ENCODE assay signal across 29 cellular contexts in genomic region chr6:22653980-22654610, GRCh38.
DNase-seq lines count a peak whose midpoint lies in the region; ATAC-seq, FAIRE-seq and TF ChIP-seq lines count a peak whose summit lies in the region.
"Had no signal": no experiment of that assay in that cellular context is flagged by ENCODE, and none has a peak within 500 bp of the region (broad histone marks: within the 10 kb centered on the region; RNA-seq: fewer than 3 reads in every experiment).

No MANE protein-coding gene starts in this region.

- TF ChIP-seq POLR2A in Peyer's patch (IDR thresholded peaks at IDR 0.05): no peak

- no peaks in the 10 kb centered on the region for H4K20me1 ChIP-seq in GM23338 (replicated peaks; ENCODE audit: insufficient read depth)

- DNase-seq in GM23338 (ENCODE audit: low spot score) (no peak), caudate nucleus (lab: John Stamatoyannopoulos, UW) (no peak), inferior parietal cortex (ENCODE audit: extremely low spot score) (peak; percentile 63), small intestine (no peak), GM19238 (ENCODE audit: insufficient read length, low spot score) (no peak), colonic mucosa (no peak), Peyer's patch (no peak), H7 (no peak)
- DNase-seq: ACHN; activated CD4-positive, alpha-beta T cell treated with anti-CD3 and anti-CD28 coated beads, Interleukin-2, amount 50 U/mL, for 4 hours; activated CD8-positive, alpha-beta memory T cell treated with anti-CD3 and anti-CD28 coated beads, Interleukin-2, amount 50 U/mL, for 48 hours; DMS53; glutamatergic neuron; H9; NCI-H1105; NCI-H187 treated with DMSO at 0.1 percent for 48 hours; NCI-H2227 treated with DMSO at 0.1 percent for 48 hours; NCI-H69; RPMI8226; stimulated activated naive CD8-positive, alpha-beta T cell treated with anti-CD3 and anti-CD28 coated beads, Interleukin-15, Interleukin-2, amounts not matched to agents 100 U/mL and 50 U/mL, for 24 hours; transverse colon had no signal

- WGBS in small intestine, 3 donors: 58 to 68% (median 65%) methylated on average over 7 of the region's 7 CpGs

- H3K27ac ChIP-seq in GM23338 (ENCODE audit: low read depth) (no peak overlapping the region), caudate nucleus (ENCODE audit: low read depth, low read length) (peak overlapping the region; percentile 80), small intestine (ENCODE audit: low read depth in 1 of 2, low read length in 1 of 2) (no peak overlapping the region), colonic mucosa (no peak overlapping the region), Peyer's patch (no peak overlapping the region)
- H3K27ac ChIP-seq: cardiac muscle cell, SK-N-MC, transverse colon had no signal

- 0 out of 2 replicates have a peak overlapping the region, but pooled peaks have one; percentile 31 for H3K4me2 ChIP-seq in GM23338

- no peaks in the 10 kb centered on the region for H3K79me2 ChIP-seq in GM23338 (replicated peaks; ENCODE audit: insufficient read depth)

- H3K36me3 ChIP-seq in GM23338 (ENCODE audit: insufficient read depth): no peaks in the 10 kb centered on the region
- no peaks in the 10 kb centered on the region for H3K36me3 ChIP-seq in small intestine (ENCODE audit: control insufficient read depth in 2 of 2, insufficient read depth in 2 of 2, low read length in 2 of 2)
- no peaks in the 10 kb centered on the region for H3K36me3 ChIP-seq in colonic mucosa
- H3K36me3 ChIP-seq in Peyer's patch: no peaks in the 10 kb centered on the region
- H3K36me3 ChIP-seq in H7 (replicated peaks; ENCODE audit: control insufficient read depth, insufficient read depth, low read length): no peaks in the 10 kb centered on the region
- H3K36me3 ChIP-seq: cardiac muscle cell, transverse colon had no signal

- H2AFZ ChIP-seq in GM23338: no peak overlapping the region

- H3F3A ChIP-seq in GM23338 (replicated peaks; ENCODE audit: low read depth): no peaks in the 10 kb centered on the region

- no peaks in the 10 kb centered on the region for H3K36me3 Mint-ChIP-seq in GM23338 (ENCODE audit: low read depth)
- H3K36me3 Mint-ChIP-seq: activated naive CD4-positive, alpha-beta T cell treated with anti-CD3 and anti-CD28 coated beads, Interleukin-2, amount 50 U/mL, for 72 hours had no signal

- intact Hi-C loops in colonic mucosa (cut with DNase I): no loop called here

- H3K9me3 ChIP-seq in small intestine (ENCODE audit: control insufficient read depth, low read depth) (no peaks in the 10 kb centered on the region), colonic mucosa (no peaks in the 10 kb centered on the region), Peyer's patch (no peaks in the 10 kb centered on the region)
- H3K9me3 ChIP-seq: transverse colon had no signal

- H3K9ac ChIP-seq in colonic mucosa (ENCODE audit: low read depth in 2 of 2, low read length in 2 of 2): no peak overlapping the region

- no peak overlapping the region for H3K4me3 ChIP-seq in GM23338
- no peak overlapping the region for H3K4me3 ChIP-seq in small intestine (ENCODE audit: low read depth in 1 of 2, low read length in 2 of 2)
- no peak overlapping the region for H3K4me3 ChIP-seq in colonic mucosa
- no peak overlapping the region for H3K4me3 ChIP-seq in Peyer's patch
- no peak overlapping the region for H3K4me3 ChIP-seq in H7 (ENCODE audit: insufficient read depth, low read depth, low read length)
- H3K4me3 ChIP-seq: cardiac muscle cell, SK-N-MC, transverse colon had no signal

- no peak overlapping the region for H3K4me3 Mint-ChIP-seq in GM23338
- H3K4me3 Mint-ChIP-seq: dendritic cell treated with granulocyte-macrophage colony-stimulating factor and Interleukin-4, amounts not matched to agents 40 ng/mL and 50 ng/mL, for 4 days; H9; T-helper 1 cell treated with Interleukin-12 subunit alpha and Interleukin-12 subunit beta and Interleukin-4 antibody, amounts not matched to agents 30 μg/mL and 1 μg/mL, for 36 hours had no signal

- H3K9me3 Mint-ChIP-seq in GM23338: no peaks in the 10 kb centered on the region
- H3K9me3 Mint-ChIP-seq: activated naive CD4-positive, alpha-beta T cell treated with anti-CD3 and anti-CD28 coated beads, Interleukin-2, amount 50 U/mL, for 72 hours; activated T-helper 2 cell treated with anti-CD3 and anti-CD28 coated beads, Interferon-gamma antibody, Interleukin-2, Interleukin-4, amounts not matched to agents 10 μg/mL and 5 μg/mL and 100 μg/mL, durations not matched to agents 14 hours and 24 hours and 36 hours; dendritic cell treated with granulocyte-macrophage colony-stimulating factor and Interleukin-4, amounts not matched to agents 40 ng/mL and 50 ng/mL, for 4 days; H9; T-helper 1 cell treated with Interleukin-12 subunit alpha and Interleukin-12 subunit beta and Interleukin-4 antibody, amounts not matched to agents 30 μg/mL and 1 μg/mL, for 36 hours had no signal

- H3K27me3 ChIP-seq in GM23338 (ENCODE audit: insufficient read depth): no peaks in the 10 kb centered on the region
- H3K27me3 ChIP-seq in small intestine (ENCODE audit: control insufficient read depth in 2 of 2, insufficient read depth in 2 of 2, low read length in 2 of 2): no peaks in the 10 kb centered on the region
- H3K27me3 ChIP-seq in colonic mucosa: no peaks in the 10 kb centered on the region
- no peaks in the 10 kb centered on the region for H3K27me3 ChIP-seq in Peyer's patch
- no peaks in the 10 kb centered on the region for H3K27me3 ChIP-seq in H7 (ENCODE audit: control insufficient read depth, insufficient read depth, low read length)
- H3K27me3 ChIP-seq: cardiac muscle cell, transverse colon had no signal

- peak; percentile 44 for FAIRE-seq in small intestine (lab: Jason Lieb, UNC)
- FAIRE-seq: endometrium, TTC549 had no signal

- ATAC-seq in GM23338: no peak
- ATAC-seq: activated naive CD4-positive, alpha-beta T cell treated with anti-CD3 and anti-CD28 coated beads, Interleukin-2, amount 50 U/mL, for 72 hours; stimulated activated naive CD8-positive, alpha-beta T cell treated with anti-CD3 and anti-CD28 coated beads, Interleukin-15, Interleukin-2, amounts not matched to agents 100 U/mL and 50 U/mL, for 24 hours had no signal

- H3K27me3 Mint-ChIP-seq in GM23338 (ENCODE audit: insufficient read depth, low read depth, poor library complexity): no peaks in the 10 kb centered on the region
- H3K27me3 Mint-ChIP-seq: dendritic cell treated with granulocyte-macrophage colony-stimulating factor and Interleukin-4, amounts not matched to agents 40 ng/mL and 50 ng/mL, for 4 days had no signal

- H3K4me1 ChIP-seq in GM23338 (ENCODE audit: insufficient read depth): peaks cover 16% of the 10 kb centered on the region
- H3K4me1 ChIP-seq in small intestine (ENCODE audit: control insufficient read depth in 2 of 2, insufficient read depth in 1 of 2, low read depth in 1 of 2, low read length in 1 of 2): peaks cover 0 to 4% of the 10 kb centered on the region in 2 donors
- no peaks in the 10 kb centered on the region for H3K4me1 ChIP-seq in colonic mucosa
- H3K4me1 ChIP-seq in Peyer's patch: peaks cover 0 to 4% (median 0%) of the 10 kb centered on the region in 4 donors

- no peak for TF ChIP-seq CTCF in GM23338 (conservative IDR thresholded peaks at IDR 0.05; ENCODE audit: low read depth in 2 of 2)
- TF ChIP-seq CTCF in colonic mucosa (IDR thresholded peaks at IDR 0.05): no peak
- TF ChIP-seq CTCF in Peyer's patch (IDR thresholded peaks at IDR 0.05): no peak

- 0 out of 2 replicates have a peak overlapping the region, but pooled peaks have one; percentile 16 for H3K27ac Mint-ChIP-seq in GM23338
- H3K27ac Mint-ChIP-seq: activated naive CD4-positive, alpha-beta T cell treated with anti-CD3 and anti-CD28 coated beads, Interleukin-2, amount 50 U/mL, for 72 hours; activated T-helper 2 cell treated with anti-CD3 and anti-CD28 coated beads, Interferon-gamma antibody, Interleukin-2, Interleukin-4, amounts not matched to agents 10 μg/mL and 5 μg/mL and 100 μg/mL, durations not matched to agents 14 hours and 24 hours and 36 hours; dendritic cell treated with granulocyte-macrophage colony-stimulating factor and Interleukin-4, amounts not matched to agents 40 ng/mL and 50 ng/mL, for 4 days; T-helper 1 cell treated with Interleukin-12 subunit alpha and Interleukin-12 subunit beta and Interleukin-4 antibody, amounts not matched to agents 30 μg/mL and 1 μg/mL, for 36 hours had no signal

- peaks cover 9% of the 10 kb centered on the region; the same call in 1 of the 2 replicates for H3K9me2 ChIP-seq in GM23338 (ENCODE audit: insufficient read depth)

- H3K4me1 Mint-ChIP-seq in GM23338: peaks cover 18% of the 10 kb centered on the region

TF ChIP-seq in GM23338, 12 proteins besides CTCF, POLR2A, EP300 and RAD21 (continues in another document):
- TF ChIP-seq POLR2AphosphoS5 (IDR thresholded peaks at IDR 0.05; ENCODE audit: low read depth) (no peak), ZNF114 (CRISPR knock-in tag; IDR thresholded peaks at IDR 0.05) (no peak), EZH2phosphoT487 (IDR thresholded peaks at IDR 0.05; ENCODE audit: unreplicated experiment) (no peak), REST (IDR thresholded peaks at IDR 0.05; ENCODE audit: unreplicated experiment) (no peak), CREB1 (CRISPR knock-in tag; IDR thresholded peaks at IDR 0.05; ENCODE audit: low read depth) (no peak), STAT1 (IDR thresholded peaks at IDR 0.05; ENCODE audit: unreplicated experiment) (no peak)
